ENCODE assay signal across 8 cellular contexts in the genomic region with DNA sequence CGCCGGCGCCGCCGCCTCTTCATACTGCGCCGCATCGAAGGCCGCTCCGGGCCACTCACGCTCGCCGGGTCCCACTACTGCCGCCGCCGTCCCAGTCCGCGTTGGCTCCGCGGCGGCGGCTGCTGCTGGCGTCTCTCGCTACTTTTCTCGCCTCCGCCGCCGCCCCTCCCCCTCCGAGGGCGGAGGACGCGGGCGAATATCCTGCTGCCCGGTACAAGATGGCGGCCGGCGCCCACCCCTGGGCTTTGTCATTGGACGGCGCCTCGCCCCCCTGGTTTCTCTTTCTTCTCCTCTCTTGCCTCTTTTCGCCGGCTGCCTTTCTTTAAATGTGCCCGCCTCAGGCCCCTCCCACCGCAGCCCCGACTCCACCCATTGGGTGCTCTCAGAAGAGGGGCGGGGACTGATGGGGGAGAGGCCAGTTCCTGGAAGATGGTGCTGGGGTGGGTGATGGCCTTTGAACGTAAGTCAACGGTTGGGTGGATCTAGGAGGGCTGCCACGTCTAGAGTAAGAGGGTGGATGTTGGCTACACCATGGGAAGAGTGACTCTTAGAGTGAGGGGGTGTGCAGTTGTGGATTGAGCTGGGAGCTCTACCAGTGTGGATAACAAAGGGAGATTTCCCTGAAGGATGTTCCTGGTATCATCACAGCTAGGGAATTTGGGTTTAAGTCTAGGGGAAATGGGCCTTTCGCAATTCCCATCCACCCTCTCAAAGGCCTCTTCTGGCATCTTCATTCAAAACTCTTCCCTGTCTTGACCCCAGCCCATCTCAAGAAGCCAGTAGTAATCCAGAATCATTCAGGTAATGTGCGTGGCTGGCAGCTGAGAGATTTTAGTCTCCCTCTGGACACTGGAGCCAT. TPM values are rescaled to one million over a fixed set of nuclear protein-coding genes. Genes with fewer than 3 reads are reported as not detected.
DNase-seq lines count a peak whose midpoint lies in the region; ATAC-seq and TF ChIP-seq lines count a peak whose summit lies in the region.

Gene CCDC71L, minus strand, starts transcription at position 297 of the 859 bp plus-strand sequence. Its CDS starts 262 bp downstream, at position 35.

- H3K36me3 ChIP-seq in DND-41 (ENCODE audit: insufficient read depth, low read length): no peaks in the 10 kb centered on the region
- H3K36me3 ChIP-seq in GM23338 (ENCODE audit: insufficient read depth): no peaks in the 10 kb centered on the region
- H3K36me3 ChIP-seq in RWPE2 (ENCODE audit: low read depth): no peaks in the 10 kb centered on the region

- intact Hi-C loops in activated T-helper 2 cell treated with anti-CD3 and anti-CD28 coated beads, Interferon-gamma antibody, Interleukin-2, Interleukin-4, amounts not matched to agents 10 μg/mL and 5 μg/mL and 100 μg/mL, durations not matched to agents 14 hours and 24 hours and 36 hours (cut with micrococcal nuclease): loop anchor here (1.0 to 5.0 kb wide), 9 partner anchors 57 to 506 kb away; partner anchors contain the start of genes HBP1, NAMPT and PIK3CG

- no peak for TF ChIP-seq CTCF in DND-41 (IDR thresholded peaks at IDR 0.05; ENCODE audit: borderline replicate concordance, extremely low read depth, low read length, poor library complexity, severe bottlenecking)
- no peak for TF ChIP-seq CTCF in GM23338 (conservative IDR thresholded peaks at IDR 0.05; ENCODE audit: low read depth in 2 of 2)
- no peak; the same call in 1 of the 2 replicates for TF ChIP-seq CTCF in LNCaP clone FGC (IDR thresholded peaks at IDR 0.05; ENCODE audit: control insufficient read depth, extremely low read depth, insufficient read depth)
- TF ChIP-seq CTCF in RWPE2 (IDR thresholded peaks at IDR 0.05; ENCODE audit: poor library complexity, severe bottlenecking): no peak
- no peak for TF ChIP-seq CTCF in fibroblast of pulmonary artery (IDR thresholded peaks at IDR 0.05; ENCODE audit: low read length, missing control alignments)
- TF ChIP-seq CTCF in nephron progenitor cell (IDR thresholded peaks at IDR 0.05): no peak

- peaks cover 7% of the 10 kb centered on the region for H3K9me2 ChIP-seq in GM23338 (ENCODE audit: insufficient read depth)

- H3K4me2 ChIP-seq in DND-41 (ENCODE audit: insufficient read depth, low read length): peak within 1 kb of the TSS; percentile 96
- H3K4me2 ChIP-seq in GM23338: peak within 1 kb of the TSS; percentile 87

- H3K9me3 Mint-ChIP-seq in GM23338 (no peaks in the 10 kb centered on the region), nephron progenitor cell (peaks cover 5% of the 10 kb centered on the region)
- H3K9me3 Mint-ChIP-seq in activated T-helper 2 cell treated with anti-CD3 and anti-CD28 coated beads, Interferon-gamma antibody, Interleukin-2, Interleukin-4, amounts not matched to agents 10 μg/mL and 5 μg/mL and 100 μg/mL, durations not matched to agents 14 hours and 24 hours and 36 hours: no peaks in the 10 kb centered on the region
- H3K9me3 Mint-ChIP-seq in stimulated activated naive CD8-positive, alpha-beta T cell treated with anti-CD3 and anti-CD28 coated beads, Interleukin-15, amount 100 ng/mL, for 72 hours: peaks cover 8% of the 10 kb centered on the region in 2 donors

- H3K9me3 ChIP-seq in DND-41 (ENCODE audit: insufficient read depth, low read length, severe bottlenecking) (no peaks in the 10 kb centered on the region), RWPE2 (ENCODE audit: severe bottlenecking) (no peaks in the 10 kb centered on the region)

- no peaks in the 10 kb centered on the region for H3F3A ChIP-seq in GM23338 (replicated peaks; ENCODE audit: low read depth)

- peak; percentile 93 for DNase-seq in DND-41
- peak; percentile 98 for DNase-seq in GM23338 (ENCODE audit: low spot score)
- DNase-seq in LNCaP clone FGC (ENCODE audit: low read depth): peak; percentile 47
- peak; percentile 86 for DNase-seq in RWPE2 (ENCODE audit: low spot score)
- DNase-seq in activated T-helper 2 cell treated with anti-CD3 and anti-CD28 coated beads, Interferon-gamma antibody, Interleukin-2, Interleukin-4, amounts not matched to agents 10 μg/mL and 5 μg/mL and 100 μg/mL, durations not matched to agents 14 hours and 24 hours and 36 hours (ENCODE audit: low spot score): peak; percentile 91
- peak; percentile 95 for DNase-seq in fibroblast of pulmonary artery (ENCODE audit: low read depth)
- DNase-seq in nephron progenitor cell: peak; percentile 93
- peak; percentile 93 to 94 for DNase-seq in stimulated activated naive CD8-positive, alpha-beta T cell treated with anti-CD3 and anti-CD28 coated beads, Interleukin-15, amount 100 ng/mL, for 72 hours

- H3K79me2 ChIP-seq in DND-41 (ENCODE audit: insufficient read depth, low read length): no peaks in the 10 kb centered on the region
- peaks cover 3% of the 10 kb centered on the region; the same call in 1 of the 2 replicates for H3K79me2 ChIP-seq in GM23338 (replicated peaks; ENCODE audit: insufficient read depth)

- H3K36me3 Mint-ChIP-seq in GM23338 (ENCODE audit: low read depth): no peaks in the 10 kb centered on the region; the same call in 2 of the 3 replicates
- H3K36me3 Mint-ChIP-seq in activated T-helper 2 cell treated with anti-CD3 and anti-CD28 coated beads, Interferon-gamma antibody, Interleukin-2, Interleukin-4, amounts not matched to agents 10 μg/mL and 5 μg/mL and 100 μg/mL, durations not matched to agents 14 hours and 24 hours and 36 hours (ENCODE audit: low read depth): peaks cover 7% of the 10 kb centered on the region
- H3K36me3 Mint-ChIP-seq in nephron progenitor cell (ENCODE audit: low read depth): no peaks in the 10 kb centered on the region

- peaks cover 12% of the 10 kb centered on the region for H3K4me1 Mint-ChIP-seq in GM23338
- H3K4me1 Mint-ChIP-seq in activated T-helper 2 cell treated with anti-CD3 and anti-CD28 coated beads, Interferon-gamma antibody, Interleukin-2, Interleukin-4, amounts not matched to agents 10 μg/mL and 5 μg/mL and 100 μg/mL, durations not matched to agents 14 hours and 24 hours and 36 hours (ENCODE audit: low read depth): peaks cover 33% of the 10 kb centered on the region
- H3K4me1 Mint-ChIP-seq in nephron progenitor cell: peaks cover 18% of the 10 kb centered on the region
- peaks cover 25% of the 10 kb centered on the region for H3K4me1 Mint-ChIP-seq in stimulated activated naive CD8-positive, alpha-beta T cell treated with anti-CD3 and anti-CD28 coated beads, Interleukin-15, amount 100 ng/mL, for 72 hours

- H3K27me3 Mint-ChIP-seq in GM23338 (ENCODE audit: insufficient read depth, low read depth, poor library complexity): peaks cover 4% of the 10 kb centered on the region
- H3K27me3 Mint-ChIP-seq in activated T-helper 2 cell treated with anti-CD3 and anti-CD28 coated beads, Interferon-gamma antibody, Interleukin-2, Interleukin-4, amounts not matched to agents 10 μg/mL and 5 μg/mL and 100 μg/mL, durations not matched to agents 14 hours and 24 hours and 36 hours (ENCODE audit: low read depth): no peaks in the 10 kb centered on the region
- H3K27me3 Mint-ChIP-seq in nephron progenitor cell (ENCODE audit: low read depth, poor library complexity): no peaks in the 10 kb centered on the region
- H3K27me3 Mint-ChIP-seq in stimulated activated naive CD8-positive, alpha-beta T cell treated with anti-CD3 and anti-CD28 coated beads, Interleukin-15, amount 100 ng/mL, for 72 hours: no peaks in the 10 kb centered on the region

- H3K27ac ChIP-seq in DND-41 (ENCODE audit: low read length) (peak within 1 kb of the TSS; percentile 50; the same call in 1 of the 2 replicates), GM23338 (ENCODE audit: low read depth) (peak within 1 kb of the TSS; percentile 62; the same call in 1 of the 2 replicates), RWPE2 (ENCODE audit: poor library complexity, severe bottlenecking) (peak within 1 kb of the TSS; percentile 65)

- no peaks in the 10 kb centered on the region for H4K20me1 ChIP-seq in DND-41 (ENCODE audit: insufficient read depth, low read length)
- no peaks in the 10 kb centered on the region for H4K20me1 ChIP-seq in GM23338 (replicated peaks; ENCODE audit: insufficient read depth)

- H2AFZ ChIP-seq in DND-41 (ENCODE audit: low read depth, low read length) (peak within 1 kb of the TSS; percentile 87), GM23338 (peak within 1 kb of the TSS; percentile 79; the same call in 1 of the 2 replicates)

- H3K27ac Mint-ChIP-seq in GM23338: peak within 1 kb of the TSS; percentile 74
- peak within 1 kb of the TSS; percentile 93 for H3K27ac Mint-ChIP-seq in activated T-helper 2 cell treated with anti-CD3 and anti-CD28 coated beads, Interferon-gamma antibody, Interleukin-2, Interleukin-4, amounts not matched to agents 10 μg/mL and 5 μg/mL and 100 μg/mL, durations not matched to agents 14 hours and 24 hours and 36 hours
- peak within 1 kb of the TSS; percentile 86 for H3K27ac Mint-ChIP-seq in nephron progenitor cell
- H3K27ac Mint-ChIP-seq in stimulated activated naive CD8-positive, alpha-beta T cell treated with anti-CD3 and anti-CD28 coated beads, Interleukin-15, amount 100 ng/mL, for 72 hours: peak within 1 kb of the TSS; percentile 98 to 99

- H3K27me3 ChIP-seq in DND-41 (ENCODE audit: insufficient read depth, low read length, poor library complexity) (peaks cover 24% of the 10 kb centered on the region), GM23338 (ENCODE audit: insufficient read depth) (no peaks in the 10 kb centered on the region), RWPE2 (ENCODE audit: insufficient read depth, poor library complexity, severe bottlenecking) (no peaks in the 10 kb centered on the region)

- H3K4me1 ChIP-seq in DND-41 (ENCODE audit: insufficient read depth, low read length): peaks cover 30% of the 10 kb centered on the region
- peaks cover 7% of the 10 kb centered on the region for H3K4me1 ChIP-seq in GM23338 (ENCODE audit: insufficient read depth)
- peaks cover 15% of the 10 kb centered on the region for H3K4me1 ChIP-seq in RWPE2 (ENCODE audit: insufficient read depth, poor library complexity, severe bottlenecking)

- peak within 1 kb of the TSS; percentile 69 for H3K9ac ChIP-seq in DND-41 (ENCODE audit: low read depth, low read length)

- H3K4me3 Mint-ChIP-seq in GM23338 (peak within 1 kb of the TSS; percentile 79), nephron progenitor cell (peak within 1 kb of the TSS; percentile 90)
- peak within 1 kb of the TSS; percentile 96 for H3K4me3 Mint-ChIP-seq in activated T-helper 2 cell treated with anti-CD3 and anti-CD28 coated beads, Interferon-gamma antibody, Interleukin-2, Interleukin-4, amounts not matched to agents 10 μg/mL and 5 μg/mL and 100 μg/mL, durations not matched to agents 14 hours and 24 hours and 36 hours (ENCODE audit: low read depth)
- H3K4me3 Mint-ChIP-seq in stimulated activated naive CD8-positive, alpha-beta T cell treated with anti-CD3 and anti-CD28 coated beads, Interleukin-15, amount 100 ng/mL, for 72 hours: peak within 1 kb of the TSS; percentile 83 to 86

- ATAC-seq in DND-41 (ENCODE audit: insufficient read depth, low read depth): peak; percentile 83
- ATAC-seq in GM23338: peak; percentile 81
- peak; percentile 80 for ATAC-seq in RWPE2 (ENCODE audit: low read depth)
- ATAC-seq in stimulated activated naive CD8-positive, alpha-beta T cell treated with anti-CD3 and anti-CD28 coated beads, Interleukin-15, amount 100 ng/mL, for 72 hours: peak; percentile 80

- peak within 1 kb of the TSS; percentile 47 to 79; a peak in 3 of 4 replicates for H3K4me3 ChIP-seq in DND-41 (ENCODE audit: low read depth in 1 of 2, low read length in 2 of 2)
- peak within 1 kb of the TSS; percentile 68 for H3K4me3 ChIP-seq in GM23338
- peak within 1 kb of the TSS; percentile 68 for H3K4me3 ChIP-seq in LNCaP clone FGC (ENCODE audit: low read depth, low read length)
- H3K4me3 ChIP-seq in RWPE2 (ENCODE audit: severe bottlenecking): peak within 1 kb of the TSS; percentile 94
- peak within 1 kb of the TSS; percentile 91 for H3K4me3 ChIP-seq in fibroblast of pulmonary artery (replicated peaks; ENCODE audit: low read depth, low read length)

RNA-seq across cellular contexts. Expression of gene CCDC71L, which starts in this region (rescaled TPM):
- total RNA-seq in GM23338 (2014; rRNA removed; shearing (Covaris generic)): 19.1 and 32.3 TPM in 2 replicates
- polyA plus RNA-seq in GM23338 (2016; fragmentation: Nextera tagmentation; extraction: Ambion mirVana): 8.4 and 9.8 TPM in 2 replicates
- 17.4 and 18.4 TPM in 2 replicates for total RNA-seq in activated T-helper 2 cell treated with anti-CD3 and anti-CD28 coated beads, Interferon-gamma antibody, Interleukin-2, Interleukin-4, amounts not matched to agents 10 μg/mL and 5 μg/mL and 100 μg/mL, durations not matched to agents 14 hours and 24 hours and 36 hours

Comparison
In these comparisons a context has a peak if more than half of its experiments do, and no peak if none do; other contexts are left out.
1. Peak in every context shown above with its lines: DNase-seq, ATAC-seq, H3K4me3 ChIP-seq and H3K27ac ChIP-seq.
2. DNase-seq: peak in every context shown above with its lines; median percentile 98 in GM23338; 95 in fibroblast of pulmonary artery; 94 in stimulated activated naive CD8-positive, alpha-beta T cell treated with anti-CD3 and anti-CD28 coated beads, Interleukin-15, amount 100 ng/mL, for 72 hours; 93 in DND-41; 93 in nephron progenitor cell; 91 in activated T-helper 2 cell treated with anti-CD3 and anti-CD28 coated beads, Interferon-gamma antibody, Interleukin-2, Interleukin-4, amounts not matched to agents 10 μg/mL and 5 μg/mL and 100 μg/mL, durations not matched to agents 14 hours and 24 hours and 36 hours; 86 in RWPE2; 47 in LNCaP clone FGC.